1 cellular context compared by ENCODE assay signal in genomic region chr6:71902261-71902660, GRCh38.
TF ChIP-seq lines count a peak whose summit lies in the region.

No MANE protein-coding gene starts in this region.

TF ChIP-seq in GM23338, 12 proteins besides CTCF, POLR2A, EP300 and RAD21 (continued from another document):
- TF ChIP-seq ZNF462 (CRISPR knock-in tag; IDR thresholded peaks at IDR 0.05) (no peak), NANOG (IDR thresholded peaks at IDR 0.05; ENCODE audit: borderline replicate concordance) (no peak), JUNB (IDR thresholded peaks at IDR 0.05; ENCODE audit: unreplicated experiment) (no peak), EZH2phosphoT487 (IDR thresholded peaks at IDR 0.05; ENCODE audit: unreplicated experiment) (no peak), REST (IDR thresholded peaks at IDR 0.05; ENCODE audit: unreplicated experiment) (no peak), ZNF331 (CRISPR knock-in tag; IDR thresholded peaks at IDR 0.05; ENCODE audit: low read depth) (no peak), ETS1 (IDR thresholded peaks at IDR 0.05) (no peak), EZH2 (IDR thresholded peaks at IDR 0.05; ENCODE audit: low read depth, unreplicated experiment) (no peak), STAT1 (IDR thresholded peaks at IDR 0.05; ENCODE audit: unreplicated experiment) (no peak), POLR2AphosphoS5 (IDR thresholded peaks at IDR 0.05; ENCODE audit: low read depth) (no peak), CREB1 (CRISPR knock-in tag; IDR thresholded peaks at IDR 0.05; ENCODE audit: low read depth) (no peak)
